ENCODE assay signal across 9 cellular contexts in the genomic region with DNA sequence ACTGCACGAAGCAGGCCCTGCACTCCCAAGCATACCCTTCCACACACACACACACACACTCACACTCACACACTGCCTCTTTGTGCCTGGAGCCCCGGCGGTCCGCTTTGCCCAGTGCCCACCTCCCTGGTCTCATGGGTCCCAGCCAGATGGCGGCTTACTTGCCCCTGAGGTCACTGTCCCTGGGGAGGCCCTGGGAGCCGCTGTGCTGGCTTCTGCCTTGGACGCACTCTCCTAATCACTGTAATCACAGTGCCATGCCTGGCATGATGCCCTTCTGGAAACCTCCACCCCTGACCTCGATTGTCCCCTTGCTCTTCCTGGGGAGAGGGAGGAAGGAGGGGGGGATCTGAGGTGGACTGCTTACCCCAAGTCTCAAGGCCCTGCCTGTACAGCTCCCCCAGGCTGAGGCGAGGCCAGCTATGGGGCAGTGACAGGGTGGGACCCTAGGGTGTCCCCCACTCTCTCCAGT. TPM values are rescaled to one million over a fixed set of nuclear protein-coding genes. Genes with fewer than 3 reads are reported as not detected.
A peak's percentile ranks its signal among the peaks of the same experiment; 100 is the strongest.
DNase-seq lines count a peak whose midpoint lies in the region; ATAC-seq and TF ChIP-seq lines count a peak whose summit lies in the region.
"Had no signal": no experiment of that assay in that cellular context is flagged by ENCODE, and none has a peak within 500 bp of the region (broad histone marks: within the 10 kb centered on the region; RNA-seq: fewer than 3 reads in every experiment).

No MANE protein-coding gene starts in this region.

- H3K9me3 ChIP-seq in right atrium auricular region = no peaks in the 10 kb centered on the region

- CTCF ChIA-PET in activated CD8-positive, alpha-beta memory T cell treated with anti-CD3 and anti-CD28 coated beads, Interleukin-2, amount 10 ng/mL, durations not matched to agents 7 days and 5 days (lab: Charles Lee) = no interaction called here

- no peak for ATAC-seq in activated CD8-positive, alpha-beta memory T cell treated with anti-CD3 and anti-CD28 coated beads, Interleukin-2, amount 10 ng/mL, durations not matched to agents 7 days and 5 days
- ATAC-seq in GM21717 (IDR thresholded peaks at IDR 0.05; ENCODE audit: unreplicated experiment) = no peak
- no peak for ATAC-seq in HG03457 (IDR thresholded peaks at IDR 0.05; ENCODE audit: unreplicated experiment)

- in situ Hi-C loops in astrocyte of the cerebellum (cut with HindIII; ENCODE audit: low sequenced_read_pairs) = no loop called here

- H3K27me3 ChIP-seq in right atrium auricular region = no peaks in the 10 kb centered on the region

- no peaks in the 10 kb centered on the region for H3K36me3 Mint-ChIP-seq in activated CD8-positive, alpha-beta memory T cell treated with anti-CD3 and anti-CD28 coated beads, Interleukin-2, amount 10 ng/mL, durations not matched to agents 7 days and 5 days

- TF ChIP-seq CTCF in astrocyte of the cerebellum (IDR thresholded peaks at IDR 0.05; ENCODE audit: low read depth, low read length, missing control alignments) (no peak), right atrium auricular region (IDR thresholded peaks at IDR 0.05) (no peak)

- no peak overlapping the region for H3K4me3 Mint-ChIP-seq in activated CD8-positive, alpha-beta memory T cell treated with anti-CD3 and anti-CD28 coated beads, Interleukin-2, amount 10 ng/mL, durations not matched to agents 7 days and 5 days

- peak overlapping the region; percentile 56 for H3K4me3 ChIP-seq in astrocyte of the cerebellum (ENCODE audit: low read depth, low read length)
- peak overlapping the region in 1 of 2 donors; percentile 55 for H3K4me3 ChIP-seq in right atrium auricular region
- H3K4me3 ChIP-seq in skeletal muscle cell (ENCODE audit: low read depth, low read length) = peak overlapping the region; percentile 53

- H3K9me3 Mint-ChIP-seq in activated CD8-positive, alpha-beta memory T cell treated with anti-CD3 and anti-CD28 coated beads, Interleukin-2, amount 10 ng/mL, durations not matched to agents 7 days and 5 days (ENCODE audit: low read depth) = no peaks in the 10 kb centered on the region

- no peaks in the 10 kb centered on the region for H3K27me3 Mint-ChIP-seq in activated CD8-positive, alpha-beta memory T cell treated with anti-CD3 and anti-CD28 coated beads, Interleukin-2, amount 10 ng/mL, durations not matched to agents 7 days and 5 days

- H3K36me3 ChIP-seq in right atrium auricular region = peaks cover 72% of the 10 kb centered on the region

- no peak overlapping the region for H3K27ac Mint-ChIP-seq in activated CD8-positive, alpha-beta memory T cell treated with anti-CD3 and anti-CD28 coated beads, Interleukin-2, amount 10 ng/mL, durations not matched to agents 7 days and 5 days

- peaks cover 0 to 80% of the 10 kb centered on the region in 2 donors for H3K4me1 ChIP-seq in right atrium auricular region

- H3K4me1 Mint-ChIP-seq in activated CD8-positive, alpha-beta memory T cell treated with anti-CD3 and anti-CD28 coated beads, Interleukin-2, amount 10 ng/mL, durations not matched to agents 7 days and 5 days = no peaks in the 10 kb centered on the region

- peak overlapping the region; percentile 95 to 99 for H3K27ac ChIP-seq in right atrium auricular region
- H3K27ac ChIP-seq: HL-60 had no signal

- DNase-seq in GM04504 (ENCODE audit: low read depth) (peak; percentile 41), astrocyte of the cerebellum (ENCODE audit: low read depth) (no peak), right atrium auricular region (ENCODE audit: low spot score) (no peak), skeletal muscle cell (ENCODE audit: low read depth) (no peak)
- DNase-seq in activated CD8-positive, alpha-beta memory T cell treated with anti-CD3 and anti-CD28 coated beads, Interleukin-2, amount 10 ng/mL, durations not matched to agents 7 days and 5 days = no peak
- no peak for DNase-seq in central memory CD4-positive, alpha-beta T cell

RNA-seq across cellular contexts. Expression of gene ARHGAP23, which starts 36.0 kb away (rescaled TPM):
- 10 to 100 TPM; 59.9 to 95.6 TPM for total RNA-seq in right atrium auricular region
- total RNA-seq in activated CD8-positive, alpha-beta memory T cell treated with anti-CD3 and anti-CD28 coated beads, Interleukin-2, amount 10 ng/mL, durations not matched to agents 7 days and 5 days = under 1 TPM in 1 of 2 experiments, not detected in 1; 0.40 TPM

Comparison
In these comparisons a context has a peak if more than half of its experiments do, and no peak if none do; other contexts are left out.
1. RNA of gene ARHGAP23, which starts 36.0 kb away (total RNA-seq): 59.9 to 95.6 TPM in right atrium auricular region; 0.40 TPM in activated CD8-positive, alpha-beta memory T cell treated with anti-CD3 and anti-CD28 coated beads, Interleukin-2, amount 10 ng/mL, durations not matched to agents 7 days and 5 days; every median in the first group is over 10 times any median in the second.